Comparison of ENCODE assay signal across 35 cellular contexts in genomic region chr3:60622349-60622748, GRCh38.
"Had no signal": no experiment of that assay in that cellular context is flagged by ENCODE, and none has a peak within 500 bp of the region (broad histone marks: within the 10 kb centered on the region; RNA-seq: fewer than 3 reads in every experiment).

No MANE protein-coding gene starts in this region.

- H3K9me3 Mint-ChIP-seq: activated naive CD4-positive, alpha-beta T cell treated with anti-CD3 and anti-CD28 coated beads, Interleukin-2, amount 10 ng/mL, durations not matched to agents 7 days and 5 days had no signal

- H3K4me3 Mint-ChIP-seq: activated B cell treated with CpG ODN at 0.5 μM for 24 hours; activated CD4-positive, alpha-beta memory T cell treated with anti-CD3 and anti-CD28 coated beads for 36 hours; activated naive CD4-positive, alpha-beta T cell treated with anti-CD3 and anti-CD28 coated beads, Interleukin-2, amount 10 ng/mL, durations not matched to agents 7 days and 5 days; activated naive CD8-positive, alpha-beta T cell; activated naive CD8-positive, alpha-beta T cell treated with anti-CD3 and anti-CD28 coated beads, Interleukin-2, amount 50 U/mL, for 24 hours; brain; T-cell; T-helper 17 cell had no signal

- H3K4me3 ChIP-seq: Peyer's patch had no signal

- H3K36me3 Mint-ChIP-seq: activated CD4-positive, alpha-beta memory T cell treated with anti-CD3 and anti-CD28 coated beads for 36 hours; activated naive CD4-positive, alpha-beta T cell treated with anti-CD3 and anti-CD28 coated beads, Interleukin-2, amount 10 ng/mL, durations not matched to agents 7 days and 5 days; brain; T-cell had no signal

- H3K27me3 Mint-ChIP-seq: activated B cell treated with CpG ODN at 0.5 μM for 24 hours; activated CD4-positive, alpha-beta memory T cell treated with anti-CD3 and anti-CD28 coated beads for 36 hours; activated naive CD4-positive, alpha-beta T cell treated with anti-CD3 and anti-CD28 coated beads, Interleukin-2, amount 10 ng/mL, durations not matched to agents 7 days and 5 days; activated naive CD8-positive, alpha-beta T cell; activated naive CD8-positive, alpha-beta T cell treated with anti-CD3 and anti-CD28 coated beads, Interleukin-2, amount 50 U/mL, for 24 hours; T-cell; T-helper 17 cell had no signal

- H3K27ac Mint-ChIP-seq: activated B cell treated with CpG ODN at 0.5 μM for 24 hours; activated CD4-positive, alpha-beta memory T cell treated with anti-CD3 and anti-CD28 coated beads for 36 hours; activated naive CD4-positive, alpha-beta T cell treated with anti-CD3 and anti-CD28 coated beads, Interleukin-2, amount 10 ng/mL, durations not matched to agents 7 days and 5 days; activated naive CD8-positive, alpha-beta T cell; activated naive CD8-positive, alpha-beta T cell treated with anti-CD3 and anti-CD28 coated beads, Interleukin-2, amount 50 U/mL, for 24 hours; brain; T-cell; T-helper 17 cell had no signal

- H3K4me1 Mint-ChIP-seq: activated B cell treated with CpG ODN at 0.5 μM for 24 hours; activated naive CD4-positive, alpha-beta T cell treated with anti-CD3 and anti-CD28 coated beads, Interleukin-2, amount 10 ng/mL, durations not matched to agents 7 days and 5 days; activated naive CD8-positive, alpha-beta T cell treated with anti-CD3 and anti-CD28 coated beads, Interleukin-2, amount 50 U/mL, for 24 hours; brain; T-cell; T-helper 17 cell had no signal

- ATAC-seq: activated naive CD8-positive, alpha-beta T cell treated with anti-CD3 and anti-CD28 coated beads, Interleukin-2, amount 50 U/mL, for 24 hours; PC-3; Right ventricle myocardium inferior; SK-N-SH treated with all-trans-retinoic acid at 6 μM for 48 hours; T-cell; T-helper 17 cell had no signal

- DNase-seq: activated B cell treated with CpG ODN at 0.5 μM for 24 hours; activated CD4-positive, alpha-beta memory T cell treated with anti-CD3 and anti-CD28 coated beads for 36 hours; activated CD4-positive, alpha-beta T cell treated with anti-CD3 and anti-CD28 coated beads for 4 hours; activated CD4-positive, alpha-beta T cell treated with anti-CD3 and anti-CD28 coated beads, Interleukin-2, amount 50 U/mL, for 1 hour; activated CD4-positive, CD25-positive, alpha-beta regulatory T cell treated with anti-CD3 and anti-CD28 coated beads, Interleukin-2, amount 50 U/mL, for 72 hours; activated CD8-positive, alpha-beta memory T cell treated with anti-CD3 and anti-CD28 coated beads, Interleukin-2, amount 50 U/mL, for 4 hours; activated effector memory CD4-positive, alpha-beta T cell treated with Interleukin-2 at 50 U/mL for 16 hours; activated naive CD4-positive, alpha-beta T cell treated with anti-CD3 and anti-CD28 coated beads, Interleukin-2, amount 10 ng/mL, durations not matched to agents 7 days and 5 days; activated naive CD8-positive, alpha-beta T cell treated with anti-CD3 and anti-CD28 coated beads, Interleukin-2, amount 50 U/mL, for 24 hours; activated T-cell treated with anti-CD3 and anti-CD28 coated beads for 4 hours; activated T-cell treated with anti-CD3 and anti-CD28 coated beads, Interleukin-2, amount 50 U/mL, for 48 hours; anterior cingulate cortex; caudate nucleus; MM.1S; MV-4-11; NCI-H1092; NCI-H1436 treated with DMSO at 0.1 percent for 48 hours; NCI-H1694 treated with DMSO at 0.1 percent for 48 hours; NCI-H2029; NCI-H2107; NCI-H226; NCI-H446 treated with DMSO at 0.1 percent for 48 hours; NCI-H524; NCI-H69; PC-3; Peyer's patch; RPMI8226; SIG-M5; T-cell; T-helper 17 cell; T-helper 9 cell had no signal
